22 cellular contexts compared by ENCODE assay signal in genomic region chr18:25089470-25089869, GRCh38.
"Had no signal": no experiment of that assay in that cellular context is flagged by ENCODE, and none has a peak within 500 bp of the region (broad histone marks: within the 10 kb centered on the region; RNA-seq: fewer than 3 reads in every experiment).

No MANE protein-coding gene starts in this region.

- H3K27me3 ChIP-seq: colonic mucosa, gastrocnemius medialis, left lung, pancreas, right lobe of liver, stomach, thyroid gland, vagina had no signal

- H3K4me3 ChIP-seq: colonic mucosa, gastrocnemius medialis, left lung, pancreas, right lobe of liver, stomach, thyroid gland, vagina had no signal

- H3K36me3 ChIP-seq: colonic mucosa, left lung, pancreas, right lobe of liver had no signal

- H3K4me1 ChIP-seq: colonic mucosa, gastrocnemius medialis, left lung, pancreas, right lobe of liver, thyroid gland, vagina had no signal

- DNase-seq: colonic mucosa; effector CD8-positive, alpha-beta T cell; endodermal cell; gastrocnemius medialis; head of caudate nucleus; kidney; left cardiac atrium; left lung; mesenchymal stem cell; midbrain; naive thymus-derived CD4-positive, alpha-beta T cell; pancreas; right lobe of liver; stimulated activated CD4-positive, alpha-beta T cell treated with anti-CD3 and anti-CD28 coated beads, Interleukin-12 subunit alpha, Interleukin-12 subunit beta, amount 100 ng/mL, for 4 hours; stimulated activated CD4-positive, alpha-beta T cell treated with anti-CD3 and anti-CD28 coated beads, Interleukin-1b, Interleukin-23, amount 100 ng/mL, for 48 hours; stimulated activated CD4-positive, alpha-beta T cell treated with anti-CD3 and anti-CD28 coated beads, Interleukin-4, amount 100 ng/mL, for 1 hour; stimulated activated CD8-positive, alpha-beta memory T cell treated with anti-CD3 and anti-CD28 coated beads, Interleukin-4, amount 100 ng/mL, for 48 hours; stimulated activated naive CD4-positive, alpha-beta T cell; stomach; thyroid gland; trophoblast cell had no signal

- H3K27ac ChIP-seq: colonic mucosa, gastrocnemius medialis, left lung, pancreas, right lobe of liver, stomach, thyroid gland, vagina had no signal

- ATAC-seq: gastrocnemius medialis; left cardiac atrium; left lung; naive thymus-derived CD4-positive, alpha-beta T cell; pancreas; right lobe of liver had no signal

- H3K9me3 ChIP-seq: colonic mucosa, gastrocnemius medialis, left lung, pancreas, right lobe of liver, stomach, thyroid gland, vagina had no signal
